In the genomic region with DNA sequence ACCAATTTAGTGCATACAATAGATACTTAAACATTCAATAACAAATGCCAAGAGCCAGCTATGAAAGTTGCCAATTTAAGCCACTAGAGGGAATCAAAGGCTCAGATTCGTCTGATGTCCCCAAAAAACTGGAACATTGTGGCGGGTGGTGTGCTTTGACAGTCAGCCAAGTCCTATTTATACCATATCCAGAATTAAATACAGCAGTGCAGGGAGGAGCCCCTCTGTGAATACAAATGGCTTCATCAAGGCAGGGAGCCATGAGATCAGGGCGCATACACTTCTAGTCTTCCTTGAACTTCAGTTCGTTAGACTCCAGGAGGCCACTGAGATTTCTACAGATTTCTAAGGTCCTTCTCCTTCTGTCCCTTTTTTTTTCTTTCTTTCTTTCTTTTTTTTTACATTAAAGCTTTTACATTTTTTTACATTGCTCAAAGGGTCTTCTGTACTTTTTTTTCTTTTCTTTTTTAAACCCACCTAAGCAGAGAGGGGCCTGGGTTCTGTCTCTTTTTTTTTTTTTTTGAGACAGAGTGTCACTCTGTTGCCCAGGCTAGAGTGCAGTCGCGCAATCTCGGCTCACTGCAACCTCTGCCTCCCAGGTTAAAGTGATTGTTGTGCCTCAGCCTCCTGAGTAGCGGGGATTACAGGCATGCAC, we compare ENCODE assay signal across 8 cellular contexts. TPM values are rescaled to one million over a fixed set of nuclear protein-coding genes. Genes with fewer than 3 reads are reported as not detected.
DNase-seq lines count a peak whose midpoint lies in the region; ATAC-seq and TF ChIP-seq lines count a peak whose summit lies in the region.

No MANE protein-coding gene starts in this region.

- H2AFZ ChIP-seq in OCI-LY3 (ENCODE audit: low read depth, low read length) = no peak overlapping the region

- H3K4me2 ChIP-seq in OCI-LY3 (ENCODE audit: low read length) = peak overlapping the region; percentile 24; the same call in 1 of the 2 replicates

- H3K79me2 ChIP-seq in OCI-LY3 (ENCODE audit: low read length) = no peaks in the 10 kb centered on the region

- H3K4me3 ChIP-seq in OCI-LY3 (ENCODE audit: low read length) (no peak overlapping the region), left ventricle myocardium inferior (peak overlapping the region; percentile 19), rectal smooth muscle tissue (ENCODE audit: low read length) (no peak overlapping the region)

- intact Hi-C loops in left ventricle myocardium inferior (cut with micrococcal nuclease) = no loop called here

- no peaks in the 10 kb centered on the region for H4K20me1 ChIP-seq in OCI-LY3 (ENCODE audit: insufficient read depth, low read length)

- in situ Hi-C loops in KBM-7 (cut with MboI; ENCODE audit: low pct_unique_long_range_greater_than_20kb, low sequenced_read_pairs) = no loop called here

- H3K27ac ChIP-seq in OCI-LY3 (ENCODE audit: low read length) (no peak overlapping the region), left ventricle myocardium inferior (replicated peaks) (peak overlapping the region; percentile 74), rectal smooth muscle tissue (ENCODE audit: low read depth, low read length) (peak overlapping the region; percentile 66)

- TF ChIP-seq CTCF in OCI-LY3 (IDR thresholded peaks at IDR 0.05; ENCODE audit: low read depth, low read length) (peak; percentile 70), left ventricle myocardium inferior (IDR thresholded peaks at IDR 0.05; ENCODE audit: borderline replicate concordance) (peak; percentile 78)

- H3K36me3 ChIP-seq in OCI-LY3 (replicated peaks; ENCODE audit: low read depth, low read length) (no peaks in the 10 kb centered on the region), left ventricle myocardium inferior (no peaks in the 10 kb centered on the region), rectal smooth muscle tissue (ENCODE audit: control insufficient read depth, insufficient read depth, low read length) (no peaks in the 10 kb centered on the region)

- no peak for ATAC-seq in GM18907 (IDR thresholded peaks at IDR 0.05; ENCODE audit: unreplicated experiment)
- no peak for ATAC-seq in GM18870 (IDR thresholded peaks at IDR 0.05; ENCODE audit: unreplicated experiment)

- H3K9ac ChIP-seq in OCI-LY3 (ENCODE audit: low read length) (no peak overlapping the region), rectal smooth muscle tissue (ENCODE audit: low read length) (no peak overlapping the region)

- DNase-seq in DMS79 treated with DMSO at 0.1 percent for 48 hours (lab: John Stamatoyannopoulos, UW) (peak; percentile 94), KBM-7 (peak; percentile 65), anterior cingulate cortex (lab: John Stamatoyannopoulos, UW) (peak in 48 of 58 donors; percentile 6 to 83 (median 43)), left ventricle myocardium inferior (peak; percentile 36)

- no peaks in the 10 kb centered on the region for H3K9me3 ChIP-seq in OCI-LY3 (ENCODE audit: insufficient read depth, low read length)
- H3K9me3 ChIP-seq in left ventricle myocardium inferior (replicated peaks) = no peaks in the 10 kb centered on the region

- H3K27me3 ChIP-seq in OCI-LY3 (ENCODE audit: low read depth, low read length) (peaks cover 13% of the 10 kb centered on the region), left ventricle myocardium inferior (ENCODE audit: low read depth) (no peaks in the 10 kb centered on the region), rectal smooth muscle tissue (ENCODE audit: control insufficient read depth, insufficient read depth, low read length) (no peaks in the 10 kb centered on the region)

- H3K4me1 ChIP-seq in OCI-LY3 (ENCODE audit: low read length) (no peaks in the 10 kb centered on the region), left ventricle myocardium inferior (peaks cover 47% of the 10 kb centered on the region), rectal smooth muscle tissue (ENCODE audit: control insufficient read depth, insufficient read depth, low read length) (peaks cover 21% of the 10 kb centered on the region)

RNA-seq across cellular contexts. Expression of a gene that starts 41.5 kb away (rescaled TPM):
- total RNA-seq in left ventricle myocardium inferior = 1,405 TPM

Comparison
In these comparisons a context has a peak if more than half of its experiments do, and no peak if none do; other contexts are left out.
1. DNase-seq: peak in every context shown above with its lines; median percentile 94 in DMS79 treated with DMSO at 0.1 percent for 48 hours; 65 in KBM-7; 43 in anterior cingulate cortex; 36 in left ventricle myocardium inferior.